1 cellular context compared by ENCODE assay signal in the genomic region with DNA sequence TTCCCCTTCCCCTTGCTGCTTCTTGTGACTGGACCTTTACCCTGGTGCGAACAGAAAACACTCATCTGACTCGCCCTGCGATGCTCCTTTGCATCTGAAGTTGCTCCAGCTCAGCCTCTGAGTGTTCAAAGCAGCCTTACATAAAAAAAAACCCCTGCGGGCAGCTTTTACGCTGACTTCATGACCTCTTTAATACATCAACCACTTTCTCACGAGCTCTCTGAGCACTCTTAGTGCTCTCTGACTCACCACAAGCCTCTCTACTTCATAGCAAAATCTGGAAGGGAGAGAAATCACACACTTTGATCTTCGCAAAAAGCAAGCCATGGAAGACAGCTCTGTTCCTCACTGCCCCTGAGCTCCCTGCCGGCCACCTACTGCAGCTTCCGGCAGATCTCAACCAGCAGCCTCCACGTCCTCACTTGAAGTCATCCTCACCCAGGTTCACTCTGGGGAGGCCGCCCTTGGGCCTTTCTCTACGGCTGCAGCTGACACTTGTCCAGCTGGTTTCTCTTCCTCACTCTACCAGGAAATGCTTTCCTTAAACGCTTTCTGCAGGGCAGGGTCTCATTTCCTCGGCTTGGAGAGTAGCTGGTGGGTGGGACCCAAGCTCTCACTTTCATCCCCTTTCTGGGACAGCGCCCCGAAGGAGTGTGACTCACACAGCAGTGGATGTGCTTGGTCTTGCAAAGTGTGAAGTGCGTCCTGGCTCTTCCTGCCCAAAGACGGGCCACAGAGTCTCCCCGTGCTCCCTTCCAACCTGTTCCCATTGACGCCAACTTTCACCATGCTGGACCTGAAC.
A peak's percentile ranks its signal among the peaks of the same experiment; 100 is the strongest.
TF ChIP-seq lines count a peak whose summit lies in the region.

No MANE protein-coding gene starts in this region.

TF ChIP-seq in GM12878, 131 proteins besides CTCF, POLR2A, EP300 and RAD21 (continued from another document):
- TF ChIP-seq ZBTB40 (IDR thresholded peaks at IDR 0.05; ENCODE audit: borderline replicate concordance): no peak
- no peak for TF ChIP-seq SIN3A (IDR thresholded peaks at IDR 0.05; ENCODE audit: low read depth, low read length)
- TF ChIP-seq RUNX3 (IDR thresholded peaks at IDR 0.05; ENCODE audit: low read length): peak; percentile 71
- TF ChIP-seq JUNB (IDR thresholded peaks at IDR 0.05): peak; percentile 42; the same call in 1 of the 2 replicates
- TF ChIP-seq, protein P1, sequence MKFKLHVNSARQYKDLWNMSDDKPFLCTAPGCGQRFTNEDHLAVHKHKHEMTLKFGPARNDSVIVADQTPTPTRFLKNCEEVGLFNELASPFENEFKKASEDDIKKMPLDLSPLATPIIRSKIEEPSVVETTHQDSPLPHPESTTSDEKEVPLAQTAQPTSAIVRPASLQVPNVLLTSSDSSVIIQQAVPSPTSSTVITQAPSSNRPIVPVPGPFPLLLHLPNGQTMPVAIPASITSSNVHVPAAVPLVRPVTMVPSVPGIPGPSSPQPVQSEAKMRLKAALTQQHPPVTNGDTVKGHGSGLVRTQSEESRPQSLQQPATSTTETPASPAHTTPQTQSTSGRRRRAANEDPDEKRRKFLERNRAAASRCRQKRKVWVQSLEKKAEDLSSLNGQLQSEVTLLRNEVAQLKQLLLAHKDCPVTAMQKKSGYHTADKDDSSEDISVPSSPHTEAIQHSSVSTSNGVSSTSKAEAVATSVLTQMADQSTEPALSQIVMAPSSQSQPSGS (IDR thresholded peaks at IDR 0.05; ENCODE audit: low read length): peak; percentile 80
- TF ChIP-seq FOS (IDR thresholded peaks at IDR 0.05; ENCODE audit: borderline replicate concordance, extremely low read depth, insufficient read length): no peak
- TF ChIP-seq NKRF (conservative IDR thresholded peaks at IDR 0.05): peak; percentile 52; the same call in 1 of the 2 replicates
- no peak for TF ChIP-seq TARDBP (IDR thresholded peaks at IDR 0.05; ENCODE audit: borderline replicate concordance)
- TF ChIP-seq, protein P2, sequence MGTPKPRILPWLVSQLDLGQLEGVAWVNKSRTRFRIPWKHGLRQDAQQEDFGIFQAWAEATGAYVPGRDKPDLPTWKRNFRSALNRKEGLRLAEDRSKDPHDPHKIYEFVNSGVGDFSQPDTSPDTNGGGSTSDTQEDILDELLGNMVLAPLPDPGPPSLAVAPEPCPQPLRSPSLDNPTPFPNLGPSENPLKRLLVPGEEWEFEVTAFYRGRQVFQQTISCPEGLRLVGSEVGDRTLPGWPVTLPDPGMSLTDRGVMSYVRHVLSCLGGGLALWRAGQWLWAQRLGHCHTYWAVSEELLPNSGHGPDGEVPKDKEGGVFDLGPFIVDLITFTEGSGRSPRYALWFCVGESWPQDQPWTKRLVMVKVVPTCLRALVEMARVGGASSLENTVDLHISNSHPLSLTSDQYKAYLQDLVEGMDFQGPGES (IDR thresholded peaks at IDR 0.05): no peak
- 0 out of 2 replicates have a peak, but pooled peaks have one; percentile 4 for TF ChIP-seq ZNF622 (IDR thresholded peaks at IDR 0.05)
- peak; percentile 25; the same call in 1 of the 2 replicates for TF ChIP-seq PKNOX1 (IDR thresholded peaks at IDR 0.05)
- no peak for TF ChIP-seq SMAD1 (IDR thresholded peaks at IDR 0.05; ENCODE audit: low read depth, partially characterized antibody)
- TF ChIP-seq TBL1XR1 (IDR thresholded peaks at IDR 0.05; ENCODE audit: low read depth, low read length): 0 out of 2 replicates have a peak, but pooled peaks have one; percentile 28
- TF ChIP-seq MAX (IDR thresholded peaks at IDR 0.05; ENCODE audit: low read depth, low read length): no peak; the same call in 1 of the 2 replicates
- TF ChIP-seq PML (IDR thresholded peaks at IDR 0.05; ENCODE audit: low read length): no peak
